In genomic region chr9:109186857-109187256, GRCh38 we compare ENCODE assay signal across 30 cellular contexts.
"Had no signal": no experiment of that assay in that cellular context is flagged by ENCODE, and none has a peak within 500 bp of the region (broad histone marks: within the 10 kb centered on the region; RNA-seq: fewer than 3 reads in every experiment).

No MANE protein-coding gene starts in this region.

- H3K9ac ChIP-seq: SK-N-SH had no signal

- H3K36me3 ChIP-seq: MG63, Peyer's patch, SJSA1 had no signal

- ATAC-seq: PC-3 had no signal

- H3K9me3 ChIP-seq: MG63, Peyer's patch, SJSA1, SK-N-SH had no signal

- H3K4me2 ChIP-seq: SK-N-SH had no signal

- H3K27ac ChIP-seq: Peyer's patch, SJSA1 had no signal

- H3K27me3 ChIP-seq: MG63, Peyer's patch, SJSA1 had no signal

- H3K4me1 ChIP-seq: Peyer's patch, SJSA1 had no signal

- DNase-seq: Kasumi-1, KG1, MG63, NCI-H1048, NCI-H1092 treated with DMSO at 0.1 percent for 48 hours, NCI-H1105 treated with DMSO at 0.1 percent for 48 hours, NCI-H1436, NCI-H146, NCI-H1694, NCI-H187, NCI-H1930, NCI-H2029 treated with DMSO at 0.1 percent for 48 hours, NCI-H2107, NCI-H2171, NCI-H226, NCI-H446 treated with DMSO at 0.1 percent for 48 hours, NCI-H510A, NCI-H524, NCI-H526, NCI-H774, OCI-M1, PC-3, Peyer's patch, Right ventricle myocardium superior, RPMI8226, SHP77 treated with DMSO at 0.1 percent for 48 hours, SK-N-SH, SW 1271, T-helper 1 cell had no signal

- H3K4me3 ChIP-seq: MG63, Peyer's patch, SJSA1 had no signal
